9 cellular contexts compared by ENCODE assay signal in the genomic region with DNA sequence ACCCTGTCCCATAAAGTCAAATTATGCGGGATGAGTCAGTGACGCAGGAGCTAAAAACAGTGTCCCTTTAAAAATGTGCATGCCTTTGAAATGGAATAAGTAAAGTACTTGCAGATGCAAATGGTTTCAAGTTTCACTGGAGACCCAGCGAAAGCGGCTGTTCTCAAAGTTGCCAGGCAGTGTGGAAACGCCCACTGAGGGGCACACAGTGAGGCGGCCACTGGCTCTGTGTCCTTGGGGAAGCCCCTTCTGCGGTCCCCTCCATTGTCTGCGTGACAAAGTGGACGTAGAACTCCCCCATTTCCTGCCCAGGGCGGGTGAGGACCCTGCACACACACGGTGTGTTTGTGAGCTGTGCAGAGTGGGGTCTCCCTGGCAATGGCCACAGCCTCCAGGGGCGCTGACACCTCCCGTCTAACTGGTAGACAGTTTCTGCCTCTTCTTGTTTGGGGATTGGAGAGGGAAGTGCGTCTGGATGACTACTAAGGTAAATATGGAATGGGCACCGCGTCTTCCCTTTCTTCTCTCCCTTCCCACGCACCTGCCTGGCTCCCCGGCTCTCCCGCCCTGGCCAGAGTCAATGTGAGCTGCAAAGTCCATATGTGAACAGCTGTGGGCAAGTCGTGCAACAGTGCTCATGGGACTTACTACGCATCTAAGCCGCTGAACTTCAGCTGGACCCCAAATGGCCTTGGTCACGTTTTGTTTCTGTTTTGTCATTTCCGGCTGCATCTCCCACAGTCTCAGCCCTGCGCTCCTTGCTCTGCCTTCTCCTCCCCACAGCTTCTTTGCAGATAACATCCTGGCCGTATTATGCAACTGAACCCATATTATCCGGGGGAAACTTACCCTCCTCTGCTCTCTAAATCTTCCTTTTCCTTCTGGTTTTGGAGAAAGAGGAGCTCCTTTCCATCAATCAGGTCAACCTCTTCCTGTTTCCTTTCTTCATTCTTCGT. TPM values are rescaled to one million over a fixed set of nuclear protein-coding genes. Genes with fewer than 3 reads are reported as not detected.
DNase-seq lines count a peak whose midpoint lies in the region; ATAC-seq lines count a peak whose summit lies in the region.
"Had no signal": no experiment of that assay in that cellular context is flagged by ENCODE, and none has a peak within 500 bp of the region (broad histone marks: within the 10 kb centered on the region; RNA-seq: fewer than 3 reads in every experiment).

No MANE protein-coding gene starts in this region.

- intact Hi-C loops in CD4-positive, alpha-beta memory T cell (cut with micrococcal nuclease), result no loop called here
- intact Hi-C loops in posterior vena cava (cut with DNase I), result loop anchor here in 1 of 2 donors (10.0 kb wide), 1 partner anchor 56 kb away; no protein-coding TSS in a partner anchor

- peak overlapping the region; percentile 22 to 83 (median 46) for H3K4me3 Mint-ChIP-seq in CD4-positive, alpha-beta memory T cell

- H3K9me3 ChIP-seq in CD4-positive, alpha-beta memory T cell (ENCODE audit: control insufficient read depth in 1 of 2, low read length in 2 of 2), result no peaks in the 10 kb centered on the region
- no peaks in the 10 kb centered on the region for H3K9me3 ChIP-seq in mucosa of rectum (ENCODE audit: control insufficient read depth in 2 of 2, low read length in 2 of 2)

- H3K9me3 Mint-ChIP-seq in CD4-positive, alpha-beta memory T cell, result no peaks in the 10 kb centered on the region

- ATAC-seq in GM21619 (IDR thresholded peaks at IDR 0.05; ENCODE audit: unreplicated experiment), result peak; percentile 54

- H3K36me3 ChIP-seq in CD4-positive, alpha-beta memory T cell (ENCODE audit: insufficient read depth, low read length), result no peaks in the 10 kb centered on the region
- no peaks in the 10 kb centered on the region for H3K36me3 ChIP-seq in mucosa of rectum (ENCODE audit: control insufficient read depth in 2 of 2, insufficient read depth in 2 of 2, low read length in 2 of 2)

- no peak overlapping the region for H3K27ac ChIP-seq in CD4-positive, alpha-beta memory T cell (ENCODE audit: low read depth, low read length)
- H3K27ac ChIP-seq in mucosa of rectum (ENCODE audit: low read depth in 2 of 2, low read length in 2 of 2), result peak overlapping the region; percentile 16 to 58

- H3K27me3 ChIP-seq in CD4-positive, alpha-beta memory T cell (ENCODE audit: insufficient read depth, low read length), result peaks cover 7% of the 10 kb centered on the region
- H3K27me3 ChIP-seq in mucosa of rectum (ENCODE audit: control insufficient read depth in 2 of 2, insufficient read depth in 2 of 2, low read length in 2 of 2), result peaks cover 6 to 15% of the 10 kb centered on the region in 2 donors

- CTCF ChIA-PET in CD4-positive, alpha-beta memory T cell (lab: Charles Lee; ENCODE audit: partially characterized antibody), result no interaction called here

- DNase-seq in CD4-positive, alpha-beta memory T cell, result no peak
- DNase-seq in NCI-H748 (lab: John Stamatoyannopoulos, UW; ENCODE audit: unreplicated experiment), result peak; percentile 92
- peak; percentile 73 for DNase-seq in dedifferentiated amniotic fluid mesenchymal stem cell (ENCODE audit: extremely low spot score)
- no peak for DNase-seq in HUDEP-2 (lab: John Stamatoyannopoulos, UW; ENCODE audit: unreplicated experiment in 76 of 76)
- no peak for DNase-seq in posterior vena cava (ENCODE audit: low spot score)
- no peak for DNase-seq in glomerular visceral epithelial cell (ENCODE audit: extremely low spot score)

- H3K4me3 ChIP-seq in CD4-positive, alpha-beta memory T cell (ENCODE audit: low read length in 2 of 2), result no peak overlapping the region
- peak overlapping the region; percentile 48 to 71 for H3K4me3 ChIP-seq in mucosa of rectum (ENCODE audit: low read length in 2 of 2)

- H3K9ac ChIP-seq in mucosa of rectum (ENCODE audit: low read depth in 1 of 2, low read length in 2 of 2), result peak overlapping the region; percentile 14 to 47

- H3K27me3 Mint-ChIP-seq in CD4-positive, alpha-beta memory T cell, result peaks cover 10 to 41% of the 10 kb centered on the region in 2 donors

- peak overlapping the region in 1 of 7 donors; percentile 33 for H3K27ac Mint-ChIP-seq in CD4-positive, alpha-beta memory T cell

- POLR2A ChIA-PET in CD4-positive, alpha-beta memory T cell (lab: Charles Lee; ENCODE audit: partially characterized antibody), result no interaction called here

- no peaks in the 10 kb centered on the region for H3K4me1 ChIP-seq in CD4-positive, alpha-beta memory T cell (ENCODE audit: insufficient read depth, low read length)
- peaks cover 5 to 6% of the 10 kb centered on the region in 2 donors for H3K4me1 ChIP-seq in mucosa of rectum (ENCODE audit: control insufficient read depth in 2 of 2, insufficient read depth in 2 of 2, low read length in 2 of 2)

- H3K4me1 Mint-ChIP-seq in CD4-positive, alpha-beta memory T cell, result peaks cover 0 to 9% (median 6%) of the 10 kb centered on the region in 4 donors

- H3K36me3 Mint-ChIP-seq in CD4-positive, alpha-beta memory T cell, result no peaks in the 10 kb centered on the region
- H3K36me3 Mint-ChIP-seq: IgD-negative memory B cell had no signal

RNA-seq across cellular contexts. Expression of a gene that starts 33.7 kb away (rescaled TPM):
- 1 to 10 TPM; 7.7 to 9.9 TPM for total RNA-seq in CD4-positive, alpha-beta memory T cell
- 1 to 10 TPM in 1 of 2 donors, under 1 TPM in 1; 0.25 to 2.2 TPM for polyA plus RNA-seq in CD4-positive, alpha-beta memory T cell
- 10 to 100 TPM; 24.3 to 32.5 TPM for total RNA-seq in posterior vena cava

Comparison
In these comparisons a context has a peak if more than half of its experiments do, and no peak if none do; other contexts are left out.
1. DNase-seq: peak in NCI-H748 (single experiment) and dedifferentiated amniotic fluid mesenchymal stem cell (single experiment); none in CD4-positive, alpha-beta memory T cell (0 of 5), HUDEP-2 (0 of 76), posterior vena cava (single experiment) and glomerular visceral epithelial cell (single experiment).
2. H3K4me3 ChIP-seq: peak in mucosa of rectum (2 of 2); none in CD4-positive, alpha-beta memory T cell (0 of 2).